ENCODE assay signal across 26 cellular contexts in the genomic region with DNA sequence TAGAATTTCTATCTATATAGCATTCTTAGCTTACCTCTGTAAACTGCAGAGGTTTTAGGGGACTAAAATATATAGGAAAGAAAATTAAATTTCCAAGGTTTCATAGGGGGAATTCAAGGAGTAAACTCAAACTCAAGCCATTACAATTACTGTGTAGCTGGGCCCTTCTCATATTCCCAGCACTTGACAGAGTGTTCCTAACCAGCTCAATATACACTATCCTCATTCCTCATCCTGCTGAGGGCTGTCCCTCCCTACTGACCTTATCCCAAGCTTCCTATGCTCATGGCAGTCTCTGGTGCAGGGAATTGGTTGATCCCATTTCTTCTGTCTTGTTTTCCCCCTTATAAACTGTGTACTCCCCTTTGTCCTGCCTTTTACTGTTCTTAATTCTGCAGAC.
"Had no signal": no experiment of that assay in that cellular context is flagged by ENCODE, and none has a peak within 500 bp of the region (broad histone marks: within the 10 kb centered on the region; RNA-seq: fewer than 3 reads in every experiment).

No MANE protein-coding gene starts in this region.

- H3K9ac ChIP-seq: KMS-11 had no signal

- H3K27ac ChIP-seq: KMS-11, PC-9, VCaP had no signal

- H3K4me2 ChIP-seq: KMS-11, PC-9 had no signal

- H3K27ac Mint-ChIP-seq: activated CD4-positive, alpha-beta T cell treated with anti-CD3 and anti-CD28 coated beads for 36 hours; activated CD8-positive, alpha-beta T cell treated with anti-CD3 and anti-CD28 coated beads, Interleukin-2, amount 10 ng/mL, durations not matched to agents 7 days and 5 days; activated naive CD8-positive, alpha-beta T cell treated with anti-CD3 and anti-CD28 coated beads, Interleukin-2, amount 50 U/mL, for 24 hours; T-helper 17 cell had no signal

- H3K4me3 Mint-ChIP-seq: activated CD4-positive, alpha-beta T cell treated with anti-CD3 and anti-CD28 coated beads for 36 hours; activated CD8-positive, alpha-beta T cell treated with anti-CD3 and anti-CD28 coated beads, Interleukin-2, amount 10 ng/mL, durations not matched to agents 7 days and 5 days; activated naive CD8-positive, alpha-beta T cell treated with anti-CD3 and anti-CD28 coated beads, Interleukin-2, amount 50 U/mL, for 24 hours; brain; central memory CD8-positive, alpha-beta T cell; T-helper 17 cell had no signal

- H3K4me3 ChIP-seq: PC-9 had no signal

- H3K9me3 Mint-ChIP-seq: activated naive CD4-positive, alpha-beta T cell treated with anti-CD3 and anti-CD28 coated beads, Interleukin-2, amount 50 U/mL, for 72 hours; activated naive CD8-positive, alpha-beta T cell treated with anti-CD3 and anti-CD28 coated beads, Interleukin-2, amount 50 U/mL, for 24 hours; central memory CD8-positive, alpha-beta T cell had no signal

- DNase-seq: activated CD4-positive, alpha-beta T cell treated with anti-CD3 and anti-CD28 coated beads for 36 hours; activated CD4-positive, alpha-beta T cell treated with anti-CD3 and anti-CD28 coated beads, Interleukin-2, amount 50 U/mL, for 4 hours; activated CD4-positive, CD25-positive, alpha-beta regulatory T cell; activated CD8-positive, alpha-beta memory T cell treated with anti-CD3 and anti-CD28 coated beads, Interleukin-2, amount 50 U/mL, for 48 hours; activated CD8-positive, alpha-beta T cell treated with anti-CD3 and anti-CD28 coated beads, Interleukin-2, amount 10 ng/mL, durations not matched to agents 7 days and 5 days; activated naive CD8-positive, alpha-beta T cell treated with anti-CD3 and anti-CD28 coated beads, Interleukin-2, amount 50 U/mL, for 24 hours; activated T-cell treated with anti-CD3 and anti-CD28 coated beads, Interleukin-2, amount 50 U/mL, for 1 hour; amygdala; NCI-H1092; NCI-H1417; NCI-H2029; NCI-H2107; NCI-H2171 treated with DMSO at 0.1 percent for 48 hours; NCI-H226; NCI-H526 treated with DMSO at 0.1 percent for 48 hours; NCI-H82; PC-9; SHP77 treated with DMSO at 0.1 percent for 48 hours; T-helper 17 cell; T1000 had no signal

- H3K27me3 Mint-ChIP-seq: activated CD4-positive, alpha-beta T cell treated with anti-CD3 and anti-CD28 coated beads for 36 hours; activated naive CD8-positive, alpha-beta T cell treated with anti-CD3 and anti-CD28 coated beads, Interleukin-2, amount 50 U/mL, for 24 hours; central memory CD8-positive, alpha-beta T cell; T-helper 17 cell had no signal

- H2AFZ ChIP-seq: PC-9 had no signal

- FAIRE-seq: astrocyte had no signal

- ATAC-seq: activated CD4-positive, alpha-beta T cell treated with anti-CD3 and anti-CD28 coated beads for 36 hours; activated CD8-positive, alpha-beta T cell treated with anti-CD3 and anti-CD28 coated beads, Interleukin-2, amount 10 ng/mL, durations not matched to agents 7 days and 5 days; activated naive CD4-positive, alpha-beta T cell treated with anti-CD3 and anti-CD28 coated beads, Interleukin-2, amount 50 U/mL, for 72 hours; activated naive CD8-positive, alpha-beta T cell treated with anti-CD3 and anti-CD28 coated beads, Interleukin-2, amount 50 U/mL, for 24 hours; T-helper 17 cell had no signal
